Comparison of ENCODE assay signal across 13 cellular contexts in the genomic region with DNA sequence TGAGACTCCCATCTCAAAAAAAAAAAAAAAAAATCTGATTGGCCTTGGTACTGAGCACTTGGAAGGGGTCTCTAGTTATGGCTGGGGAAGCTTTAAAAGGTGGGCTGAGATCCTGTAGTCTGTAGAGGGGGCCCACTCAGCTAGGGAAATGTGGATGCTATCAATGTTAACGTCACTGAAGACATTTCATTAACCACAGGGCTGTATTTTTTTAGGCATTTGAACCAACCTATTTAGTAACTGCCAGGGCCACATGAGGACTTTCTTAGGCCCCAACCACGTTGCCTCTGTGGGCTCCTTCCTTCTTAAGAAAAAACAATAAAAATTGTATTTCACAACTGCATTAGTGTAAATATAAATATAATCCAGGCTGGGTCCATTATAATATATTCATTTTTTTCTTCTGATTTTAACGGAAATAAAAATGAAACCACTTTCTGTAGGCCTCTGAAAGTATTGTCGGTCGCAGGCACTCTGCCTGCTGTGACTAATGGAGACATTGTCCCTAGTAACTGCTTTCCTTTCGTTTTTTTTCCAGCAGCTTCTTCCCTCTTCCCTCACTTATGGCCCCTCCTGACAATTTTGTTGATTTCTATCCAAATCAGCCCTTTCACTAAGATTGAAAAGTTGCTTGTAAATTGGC.
A peak's percentile ranks its signal among the peaks of the same experiment; 100 is the strongest.
DNase-seq lines count a peak whose midpoint lies in the region; ATAC-seq and TF ChIP-seq lines count a peak whose summit lies in the region.
"Had no signal": no experiment of that assay in that cellular context is flagged by ENCODE, and none has a peak within 500 bp of the region (broad histone marks: within the 10 kb centered on the region; RNA-seq: fewer than 3 reads in every experiment).

No MANE protein-coding gene starts in this region.

- no peaks in the 10 kb centered on the region for H3K36me3 ChIP-seq in thoracic aorta
- no peaks in the 10 kb centered on the region for H3K36me3 ChIP-seq in effector memory CD4-positive, alpha-beta T cell (ENCODE audit: control insufficient read depth, insufficient read depth, low read length)
- H3K36me3 ChIP-seq: BLaER1, brain microvascular endothelial cell, gastroesophageal sphincter had no signal

- intact Hi-C loops in Right ventricle myocardium superior (cut with DNase I) (no loop called here), Right ventricle myocardium inferior (cut with DNase I) (no loop called here)

- peak overlapping the region in 1 of 2 donors; percentile 22 for H3K27ac ChIP-seq in thoracic aorta
- H3K27ac ChIP-seq in effector memory CD4-positive, alpha-beta T cell (ENCODE audit: insufficient read depth, low read length, poor library complexity, severe bottlenecking), result no peak overlapping the region
- H3K27ac ChIP-seq: BLaER1, brain microvascular endothelial cell, gastroesophageal sphincter had no signal

- H3K9me3 ChIP-seq in thoracic aorta, result no peaks in the 10 kb centered on the region
- no peaks in the 10 kb centered on the region for H3K9me3 ChIP-seq in effector memory CD4-positive, alpha-beta T cell (ENCODE audit: control insufficient read depth, low read length)
- H3K9me3 ChIP-seq: gastroesophageal sphincter had no signal

- no peaks in the 10 kb centered on the region for H3K27me3 ChIP-seq in thoracic aorta (replicated peaks; ENCODE audit: insufficient read depth)
- H3K27me3 ChIP-seq in effector memory CD4-positive, alpha-beta T cell (replicated peaks; ENCODE audit: control insufficient read depth, insufficient read depth, low read length, poor library complexity, severe bottlenecking), result no peaks in the 10 kb centered on the region
- H3K27me3 ChIP-seq: BLaER1, brain microvascular endothelial cell had no signal

- no peak for DNase-seq in Right ventricle myocardium superior
- DNase-seq in Right ventricle myocardium inferior (ENCODE audit: missing footprints), result no peak
- DNase-seq in MV-4-11 (lab: John Stamatoyannopoulos, UW), result peak; percentile 50
- peak; percentile 24 to 60 for DNase-seq in foreskin fibroblast
- no peak for DNase-seq in thoracic aorta (ENCODE audit: low spot score)
- no peak for DNase-seq in effector memory CD4-positive, alpha-beta T cell
- DNase-seq in SIG-M5 (lab: John Stamatoyannopoulos, UW), result no peak
- DNase-seq in NCI-H82 (lab: John Stamatoyannopoulos, UW), result no peak
- DNase-seq: brain microvascular endothelial cell; NCI-H1417; stimulated activated CD4-positive, alpha-beta T cell treated with anti-CD3 and anti-CD28 coated beads, Interleukin-15, amount 100 ng/mL, for 24 hours had no signal

- H3K4me1 ChIP-seq in thoracic aorta (ENCODE audit: control insufficient read depth in 1 of 2, low read depth in 2 of 2), result peaks cover 0 to 15% of the 10 kb centered on the region in 2 donors
- no peaks in the 10 kb centered on the region for H3K4me1 ChIP-seq in effector memory CD4-positive, alpha-beta T cell (ENCODE audit: control insufficient read depth, insufficient read depth, low read length, poor library complexity, severe bottlenecking)
- H3K4me1 ChIP-seq: gastroesophageal sphincter had no signal

- TF ChIP-seq CTCF in foreskin fibroblast (IDR thresholded peaks at IDR 0.05; ENCODE audit: low read depth, low read length) (no peak), thoracic aorta (IDR thresholded peaks at IDR 0.05) (no peak)

- peak; percentile 59 for ATAC-seq in Right ventricle myocardium superior (ENCODE audit: poor library complexity)
- ATAC-seq in Right ventricle myocardium inferior, result no peak
- ATAC-seq in thoracic aorta (ENCODE audit: insufficient number of reproducible peaks, low FRiP score, low read depth), result no peak
- ATAC-seq: gastroesophageal sphincter had no signal

- H3K4me3 ChIP-seq in foreskin fibroblast (ENCODE audit: low read depth in 1 of 2, low read length in 2 of 2) (no peak overlapping the region), thoracic aorta (peak overlapping the region; percentile 18)
- H3K4me3 ChIP-seq in effector memory CD4-positive, alpha-beta T cell (ENCODE audit: insufficient read depth, low read depth, low read length, poor library complexity, severe bottlenecking), result no peak overlapping the region
- H3K4me3 ChIP-seq: BLaER1, gastroesophageal sphincter had no signal

Comparison
In these comparisons a context has a peak if more than half of its experiments do, and no peak if none do; other contexts are left out.
1. DNase-seq: peak in MV-4-11 (single experiment) and foreskin fibroblast (2 of 2); none in Right ventricle myocardium superior (single experiment), Right ventricle myocardium inferior (single experiment), thoracic aorta (single experiment), effector memory CD4-positive, alpha-beta T cell (0 of 3), SIG-M5 (single experiment) and NCI-H82 (single experiment).